8 cellular contexts compared by ENCODE assay signal in genomic region chr17:64128787-64129514, GRCh38. TPM values are rescaled to one million over a fixed set of nuclear protein-coding genes. Genes with fewer than 3 reads are reported as not detected.
DNase-seq lines count a peak whose midpoint lies in the region; ATAC-seq and TF ChIP-seq lines count a peak whose summit lies in the region.

No MANE protein-coding gene starts in this region.

- H3K9ac ChIP-seq in IMR-90 (ENCODE audit: low read depth, low read length), result peak overlapping the region; percentile 80

- peaks cover 6% of the 10 kb centered on the region for H3K4me1 ChIP-seq in IMR-90 (ENCODE audit: control insufficient read depth, insufficient read depth, low read length)

- no peak overlapping the region for H2BK120ac ChIP-seq in IMR-90 (ENCODE audit: low read depth, low read length)

- no peak overlapping the region for H2AK5ac ChIP-seq in IMR-90 (ENCODE audit: low read depth, low read length)

- 0 out of 2 replicates have a peak, but pooled peaks have one; percentile 3 for ATAC-seq in IMR-90 (ENCODE audit: low read depth)
- no peak for ATAC-seq in stimulated activated memory B cell treated with anti-CD40 and anti-IgM and Interleukin-4, amounts not matched to agents 10 μg/mL and 1 μg/mL and 100 μg/mL, for 72 hours

- no peaks in the 10 kb centered on the region for H3K27me3 ChIP-seq in IMR-90 (ENCODE audit: control insufficient read depth, insufficient read depth, low read length)

- H3K9me3 Mint-ChIP-seq in stimulated activated memory B cell treated with anti-CD40 and anti-IgM and Interleukin-4, amounts not matched to agents 10 μg/mL and 1 μg/mL and 100 μg/mL, for 72 hours, result no peaks in the 10 kb centered on the region

- peak overlapping the region; percentile 88 for H3K4me3 ChIP-seq in IMR-90 (ENCODE audit: insufficient read depth, low read depth, low read length)
- peak overlapping the region; percentile 85 for H3K4me3 ChIP-seq in iPS-18c (ENCODE audit: insufficient read depth, low read depth, low read length)

- CTCF ChIA-PET in IMR-90 (lab: Yijun Ruan, JAX), result interaction anchor here (0.5 to 0.9 kb wide), 3 partner anchors 80 to 100 kb away, joined by 3 read pairs; no protein-coding TSS in a partner anchor

- TSS peak; percentile 42 for BruUV-seq in IMR-90 (replicated peaks; lab: Mats Ljungman, UMichigan)

- intact Hi-C loops in IMR-90 (cut with micrococcal nuclease), result loop anchor here (5.0 kb wide), 1 partner anchor 47 kb away; no protein-coding TSS in a partner anchor

- peaks cover 3% of the 10 kb centered on the region; the same call in 1 of the 2 replicates for H3K9me1 ChIP-seq in IMR-90 (ENCODE audit: insufficient read depth, low read length)

- H3K27me3 Mint-ChIP-seq in stimulated activated memory B cell treated with anti-CD40 and anti-IgM and Interleukin-4, amounts not matched to agents 10 μg/mL and 1 μg/mL and 100 μg/mL, for 72 hours, result no peaks in the 10 kb centered on the region

- peak overlapping the region; percentile 6 for H2AK9ac ChIP-seq in IMR-90 (replicated peaks; ENCODE audit: low read depth, low read length, poor library complexity)

- H3K36me3 Mint-ChIP-seq in stimulated activated memory B cell treated with anti-CD40 and anti-IgM and Interleukin-4, amounts not matched to agents 10 μg/mL and 1 μg/mL and 100 μg/mL, for 72 hours, result peaks cover 4% of the 10 kb centered on the region

- no peak for TF ChIP-seq POLR2A in IMR-90 (IDR thresholded peaks at IDR 0.05; ENCODE audit: low read depth, low read length)

- peak overlapping the region; percentile 71 for H3K4me3 Mint-ChIP-seq in stimulated activated memory B cell treated with anti-CD40 and anti-IgM and Interleukin-4, amounts not matched to agents 10 μg/mL and 1 μg/mL and 100 μg/mL, for 72 hours

- POLR2A ChIA-PET in IMR-90 (lab: Charles Lee; ENCODE audit: unreplicated experiment), result interaction anchor here (0.6 kb wide), 1 partner anchor 10 kb away, joined by 3 read pairs; no protein-coding TSS in a partner anchor

- peak overlapping the region in 1 of 2 experiments; percentile 1; a peak in 1 of 4 replicates for H4K8ac ChIP-seq in IMR-90 (ENCODE audit: low read depth in 2 of 2, low read length in 2 of 2)

- H2AFZ ChIP-seq in IMR-90 (replicated peaks; ENCODE audit: low read length, poor library complexity), result peak overlapping the region; percentile 94

- peak overlapping the region; percentile 69 for H3K56ac ChIP-seq in IMR-90 (ENCODE audit: extremely low read depth, insufficient read depth, low read length)

- H3K9me3 ChIP-seq in IMR-90 (ENCODE audit: control insufficient read depth, insufficient read depth, low read length), result no peaks in the 10 kb centered on the region
- H3K9me3 ChIP-seq in iPS-18c (ENCODE audit: control insufficient read depth, insufficient read depth, low read length), result no peaks in the 10 kb centered on the region

- peak overlapping the region; percentile 77 for H3K4me2 ChIP-seq in IMR-90 (ENCODE audit: low read depth, low read length)

- H3K4ac ChIP-seq in IMR-90 (ENCODE audit: low read depth, low read length), result peak overlapping the region; percentile 28

- peaks cover 42% of the 10 kb centered on the region for H3K4me1 Mint-ChIP-seq in stimulated activated memory B cell treated with anti-CD40 and anti-IgM and Interleukin-4, amounts not matched to agents 10 μg/mL and 1 μg/mL and 100 μg/mL, for 72 hours

- peak; percentile 68 for DNase-seq in ELR (ENCODE audit: low read depth)
- DNase-seq in IMR-90, result no peak
- DNase-seq in putamen (ENCODE audit: low spot score), result no peak
- DNase-seq in GM20000 (ENCODE audit: low spot score), result no peak
- DNase-seq in midbrain (lab: John Stamatoyannopoulos, UW), result no peak

- peaks cover 17 to 32% of the 10 kb centered on the region in 2 experiments for H3K79me1 ChIP-seq in IMR-90 (ENCODE audit: low read depth in 1 of 2, low read length in 2 of 2)

- peak overlapping the region; percentile 61 for H3K14ac ChIP-seq in IMR-90 (replicated peaks; ENCODE audit: low read depth, low read length)

- H2BK5ac ChIP-seq in IMR-90 (ENCODE audit: low read depth, low read length, poor library complexity, severe bottlenecking), result peak overlapping the region; percentile 65

- 0% methylated on average over 3 of the region's 15 CpGs; no CpG with 5 or more reads in 1 of the 2 experiments for WGBS in IMR-90 (ENCODE audit: extremely low coverage in 2 of 2, insufficient read length in 1 of 2), 2 experiments
- WGBS in adipose tissue, 3 donors, result 6 to 14% (median 11%) methylated on average over 15 of the region's 15 CpGs

- H4K91ac ChIP-seq in IMR-90 (ENCODE audit: insufficient read depth, low read depth, low read length), result peak overlapping the region; percentile 0; the same call in 1 of the 2 replicates

- in situ Hi-C loops in IMR-90 (cut with MboI; ENCODE audit: low sequenced_read_pairs), result loop anchor here (5.0 kb wide), 1 partner anchor 62 kb away; no protein-coding TSS in a partner anchor

- TF ChIP-seq RAD21 in IMR-90 (IDR thresholded peaks at IDR 0.05; ENCODE audit: low read length), result no peak

- dilution Hi-C loops in IMR-90 (cut with HindIII; ENCODE audit: low sequenced_read_pairs, unreplicated experiment), result no loop called here

- TF ChIP-seq CTCF in IMR-90 (conservative IDR thresholded peaks at IDR 0.05; ENCODE audit: low read depth, low read length) (no peak), GM20000 (IDR thresholded peaks at IDR 0.05; ENCODE audit: extremely low read depth, missing control alignments) (no peak)

- H3K18ac ChIP-seq in IMR-90 (ENCODE audit: low read depth, low read length), result no peak overlapping the region

- H4K20me1 ChIP-seq in IMR-90 (ENCODE audit: insufficient read depth, low read length), result peaks cover 5% of the 10 kb centered on the region; the same call in 1 of the 2 replicates

- peak overlapping the region; percentile 61 for H3K23ac ChIP-seq in IMR-90 (ENCODE audit: low read depth, low read length)

- no peak overlapping the region for H2BK20ac ChIP-seq in IMR-90 (ENCODE audit: low read depth, low read length)

- H3K36me3 ChIP-seq in IMR-90 (ENCODE audit: control insufficient read depth, insufficient read depth, low read length), result no peaks in the 10 kb centered on the region

- peak overlapping the region; percentile 37 for H3K27ac Mint-ChIP-seq in stimulated activated memory B cell treated with anti-CD40 and anti-IgM and Interleukin-4, amounts not matched to agents 10 μg/mL and 1 μg/mL and 100 μg/mL, for 72 hours

- H2BK15ac ChIP-seq in IMR-90 (ENCODE audit: low read depth, low read length), result no peak overlapping the region; the same call in 2 of the 3 replicates

- peak overlapping the region; percentile 70 for H3K27ac ChIP-seq in IMR-90 (ENCODE audit: insufficient read depth, low read length)
- peak overlapping the region; percentile 92 for H3K27ac ChIP-seq in adipose tissue (ENCODE audit: low read depth, low read length)

- no peak overlapping the region for H4K5ac ChIP-seq in IMR-90 (ENCODE audit: low read depth, low read length)

TF ChIP-seq in IMR-90, 13 proteins besides CTCF, POLR2A, EP300 and RAD21:
- no peak for TF ChIP-seq SMC3 (IDR thresholded peaks at IDR 0.05; ENCODE audit: low read depth, low read length)
- TF ChIP-seq, protein P1, sequence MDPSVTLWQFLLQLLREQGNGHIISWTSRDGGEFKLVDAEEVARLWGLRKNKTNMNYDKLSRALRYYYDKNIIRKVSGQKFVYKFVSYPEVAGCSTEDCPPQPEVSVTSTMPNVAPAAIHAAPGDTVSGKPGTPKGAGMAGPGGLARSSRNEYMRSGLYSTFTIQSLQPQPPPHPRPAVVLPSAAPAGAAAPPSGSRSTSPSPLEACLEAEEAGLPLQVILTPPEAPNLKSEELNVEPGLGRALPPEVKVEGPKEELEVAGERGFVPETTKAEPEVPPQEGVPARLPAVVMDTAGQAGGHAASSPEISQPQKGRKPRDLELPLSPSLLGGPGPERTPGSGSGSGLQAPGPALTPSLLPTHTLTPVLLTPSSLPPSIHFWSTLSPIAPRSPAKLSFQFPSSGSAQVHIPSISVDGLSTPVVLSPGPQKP (IDR thresholded peaks at IDR 0.05; ENCODE audit: borderline replicate concordance, low read depth, low read length), result no peak
- no peak for TF ChIP-seq BHLHE40 (IDR thresholded peaks at IDR 0.05; ENCODE audit: low read depth, low read length)
- TF ChIP-seq RFX5 (IDR thresholded peaks at IDR 0.05; ENCODE audit: low read depth, low read length), result no peak
- no peak for TF ChIP-seq NFE2L2 (IDR thresholded peaks at IDR 0.05; ENCODE audit: low read depth, low read length)
- TF ChIP-seq MAFK (IDR thresholded peaks at IDR 0.05; ENCODE audit: low read depth, low read length), result no peak
- no peak for TF ChIP-seq USF2 (IDR thresholded peaks at IDR 0.05; ENCODE audit: low read depth, low read length)
- TF ChIP-seq CHD1 (IDR thresholded peaks at IDR 0.05; ENCODE audit: low read depth, low read length), result no peak
- no peak for TF ChIP-seq MXI1 (IDR thresholded peaks at IDR 0.05; ENCODE audit: borderline replicate concordance, low read depth, low read length)
- TF ChIP-seq FOS (IDR thresholded peaks at IDR 0.05; ENCODE audit: low read depth, low read length), result no peak
- TF ChIP-seq CEBPB (IDR thresholded peaks at IDR 0.05; ENCODE audit: low read depth, low read length), result no peak
- no peak for TF ChIP-seq RCOR1 (IDR thresholded peaks at IDR 0.05; ENCODE audit: insufficient replicate concordance, low read length)
- no peak for TF ChIP-seq MAZ (IDR thresholded peaks at IDR 0.05; ENCODE audit: borderline replicate concordance, low read depth, low read length)
TF ChIP-seq in IMR-90: peak in this region for 0.

RNA-seq across cellular contexts. Expression of gene ERN1, which starts 1.0 kb away (rescaled TPM):
- total RNA-seq in IMR-90 (2012; rRNA removed), result 2.2 and 2.7 TPM in 2 replicates
- polyA plus RNA-seq in IMR-90 (2012; rRNA removed) (3.7 and 4.1 TPM in 2 replicates), adipose tissue (10 to 100 TPM in 1 of 3 donors, 1 to 10 TPM in 2; 2.0 to 26.5 (median 9.3) TPM)
- polyA plus RNA-seq in IMR-90 (2012; cell fraction: cytosol; rRNA removed), result 3.2 and 3.4 TPM in 2 replicates
- 7.5 and 10.9 TPM in 2 replicates for polyA plus RNA-seq in IMR-90 (2012; cell fraction: nucleus; rRNA removed; ENCODE audit: low replicate concordance)
